Comparison of ENCODE assay signal across 8 cellular contexts in genomic region chr17:3888343-3889171, GRCh38. TPM values are rescaled to one million over a fixed set of nuclear protein-coding genes. Genes with fewer than 3 reads are reported as not detected.
DNase-seq lines count a peak whose midpoint lies in the region; ATAC-seq and TF ChIP-seq lines count a peak whose summit lies in the region.

No MANE protein-coding gene starts in this region.

- peaks cover 17% of the 10 kb centered on the region for H3K79me2 ChIP-seq in GM23248 (ENCODE audit: insufficient read depth)
- H3K79me2 ChIP-seq in PC-9 (ENCODE audit: low read depth): peaks cover 24% of the 10 kb centered on the region

- intact Hi-C loops in PC-9 (cut with micrococcal nuclease; ENCODE audit: unreplicated experiment): no loop called here

- peak; percentile 99 for DNase-seq in GM23248
- peak; percentile 74 to 89 for DNase-seq in PC-9
- DNase-seq in fibroblast of gingiva (ENCODE audit: low read depth): peak; percentile 93
- DNase-seq in occipital lobe (lab: John Stamatoyannopoulos, UW): peak; percentile 65
- DNase-seq in cortex of kidney (lab: John Stamatoyannopoulos, UW): no peak

- H3K4me3 ChIP-seq in GM23248: 0 out of 2 replicates have a peak overlapping the region, but pooled peaks have one; percentile 6
- H3K4me3 ChIP-seq in PC-9: peak overlapping the region; percentile 43; the same call in 1 of the 2 replicates

- TSS peak; percentile 59 for BruUV-seq in PC-9 (replicated peaks; lab: Mats Ljungman, UMichigan)

- H3K4me2 ChIP-seq in GM23248 (ENCODE audit: unreplicated experiment) (peak overlapping the region; percentile 31), PC-9 (peak overlapping the region; percentile 92)

- H3K9ac ChIP-seq in GM23248: peak overlapping the region; percentile 79

- no peaks in the 10 kb centered on the region for H3K9me3 ChIP-seq in GM23248 (ENCODE audit: low read depth)
- no peaks in the 10 kb centered on the region for H3K9me3 ChIP-seq in PC-9 (ENCODE audit: insufficient read depth, low read depth)

- H3K27ac ChIP-seq in GM23248 (peak overlapping the region; percentile 96), PC-9 (peak overlapping the region; percentile 67)

- ATAC-seq in GM19324 (IDR thresholded peaks at IDR 0.05; ENCODE audit: low FRiP score, unreplicated experiment) (no peak), HG03280 (IDR thresholded peaks at IDR 0.05; ENCODE audit: unreplicated experiment) (no peak), GM21619 (IDR thresholded peaks at IDR 0.05; ENCODE audit: unreplicated experiment) (no peak)

- H3K27me3 ChIP-seq in GM23248 (replicated peaks; ENCODE audit: insufficient read depth) (no peaks in the 10 kb centered on the region), PC-9 (ENCODE audit: insufficient read depth, low read depth) (no peaks in the 10 kb centered on the region)

- H3F3A ChIP-seq in GM23248 (ENCODE audit: insufficient read depth): peaks cover 33% of the 10 kb centered on the region
- peaks cover 53% of the 10 kb centered on the region for H3F3A ChIP-seq in PC-9 (ENCODE audit: insufficient read depth, low read depth)

- no peaks in the 10 kb centered on the region for H4K20me1 ChIP-seq in GM23248 (ENCODE audit: insufficient read depth)
- no peaks in the 10 kb centered on the region for H4K20me1 ChIP-seq in PC-9 (ENCODE audit: insufficient read depth)

- CTCF ChIA-PET in PC-9 (lab: Charles Lee): interaction anchor here (1.3 to 1.7 kb wide), 2 partner anchors 12 to 25 kb away, joined by 3 to 4 read pairs; no protein-coding TSS in a partner anchor

- POLR2A ChIA-PET in PC-9 (lab: Charles Lee; ENCODE audit: unreplicated experiment): no interaction called here

- H3K36me3 ChIP-seq in GM23248 (ENCODE audit: low read depth): no peaks in the 10 kb centered on the region
- H3K36me3 ChIP-seq in PC-9 (ENCODE audit: low read depth): no peaks in the 10 kb centered on the region

- H2AFZ ChIP-seq in GM23248: peak overlapping the region; percentile 54
- H2AFZ ChIP-seq in PC-9: peak overlapping the region; percentile 70

- no peak for TF ChIP-seq CTCF in PC-9 (conservative IDR thresholded peaks at IDR 0.05)

- in situ Hi-C loops in GM23248 (cut with MboI): no loop called here

- peaks cover 47% of the 10 kb centered on the region for H3K4me1 ChIP-seq in GM23248 (ENCODE audit: insufficient read depth)
- H3K4me1 ChIP-seq in PC-9 (replicated peaks; ENCODE audit: insufficient read depth): peaks cover 68% of the 10 kb centered on the region

- WGBS in GM23248 (ENCODE audit: low coverage in 1 of 2, low lambda C conversion rate in 2 of 2, missing lambda C conversion rate in 2 of 2), 2 experiments: 11 to 15% methylated on average over 35 to 50 of the region's 50 CpGs

- no peaks in the 10 kb centered on the region for H3K9me2 ChIP-seq in GM23248 (ENCODE audit: insufficient read depth)
- no peaks in the 10 kb centered on the region for H3K9me2 ChIP-seq in PC-9 (ENCODE audit: insufficient read depth)

RNA-seq across cellular contexts. Expression of gene CAMKK1, which starts 4.3 kb away (rescaled TPM):
- total RNA-seq in GM23248 (2014; rRNA removed; shearing (Covaris generic)): 4.5 and 5.1 TPM in 2 replicates
- 4.0 and 4.1 TPM in 2 replicates for polyA plus RNA-seq in GM23248 (2016; fragmentation: Nextera tagmentation; extraction: Ambion mirVana)
- total RNA-seq in PC-9 (2021) (16.3 and 19.5 TPM in 2 replicates), occipital lobe (8.9 TPM)

RNA-seq across cellular contexts. Expression of gene P2RX1, which starts 27.7 kb away (rescaled TPM):
- total RNA-seq in GM23248 (2014; rRNA removed; shearing (Covaris generic)): not detected in 2 replicates
- 0.06 TPM in 1 of 2 replicates, not detected in the other for polyA plus RNA-seq in GM23248 (2016; fragmentation: Nextera tagmentation; extraction: Ambion mirVana)
- total RNA-seq in PC-9 (2021) (not detected in 2 replicates), occipital lobe (not detected)

RNA-seq across cellular contexts. Expression of gene NCBP3, which starts 42.5 kb away (rescaled TPM):
- 16.6 and 25.3 TPM in 2 replicates for total RNA-seq in GM23248 (2014; rRNA removed; shearing (Covaris generic))
- 19.6 and 20.1 TPM in 2 replicates for polyA plus RNA-seq in GM23248 (2016; fragmentation: Nextera tagmentation; extraction: Ambion mirVana)
- total RNA-seq in PC-9 (2021) (48.2 and 58.5 TPM in 2 replicates), occipital lobe (24.5 TPM)
